ENCODE assay signal across 1 cellular context in the genomic region with DNA sequence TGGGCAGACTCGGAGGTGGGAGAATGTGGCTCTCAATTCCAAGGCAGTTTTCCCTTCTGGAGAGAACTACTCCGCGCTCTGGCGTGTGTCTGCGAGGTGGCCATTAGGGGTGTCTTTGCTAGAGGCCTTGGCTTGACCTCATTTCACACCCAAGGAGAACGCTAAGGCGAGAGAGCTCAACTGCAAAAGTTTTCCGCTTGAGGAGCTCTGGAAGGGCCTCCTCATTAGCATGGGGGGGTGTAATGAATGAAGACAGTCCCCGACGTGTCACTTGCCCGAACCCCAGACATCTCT.
TF ChIP-seq lines count a peak whose summit lies in the region.

No MANE protein-coding gene starts in this region.

TF ChIP-seq in HepG2, 621 proteins besides CTCF, POLR2A, EP300 and RAD21 (continued from another document):
- TF ChIP-seq, protein P1, sequence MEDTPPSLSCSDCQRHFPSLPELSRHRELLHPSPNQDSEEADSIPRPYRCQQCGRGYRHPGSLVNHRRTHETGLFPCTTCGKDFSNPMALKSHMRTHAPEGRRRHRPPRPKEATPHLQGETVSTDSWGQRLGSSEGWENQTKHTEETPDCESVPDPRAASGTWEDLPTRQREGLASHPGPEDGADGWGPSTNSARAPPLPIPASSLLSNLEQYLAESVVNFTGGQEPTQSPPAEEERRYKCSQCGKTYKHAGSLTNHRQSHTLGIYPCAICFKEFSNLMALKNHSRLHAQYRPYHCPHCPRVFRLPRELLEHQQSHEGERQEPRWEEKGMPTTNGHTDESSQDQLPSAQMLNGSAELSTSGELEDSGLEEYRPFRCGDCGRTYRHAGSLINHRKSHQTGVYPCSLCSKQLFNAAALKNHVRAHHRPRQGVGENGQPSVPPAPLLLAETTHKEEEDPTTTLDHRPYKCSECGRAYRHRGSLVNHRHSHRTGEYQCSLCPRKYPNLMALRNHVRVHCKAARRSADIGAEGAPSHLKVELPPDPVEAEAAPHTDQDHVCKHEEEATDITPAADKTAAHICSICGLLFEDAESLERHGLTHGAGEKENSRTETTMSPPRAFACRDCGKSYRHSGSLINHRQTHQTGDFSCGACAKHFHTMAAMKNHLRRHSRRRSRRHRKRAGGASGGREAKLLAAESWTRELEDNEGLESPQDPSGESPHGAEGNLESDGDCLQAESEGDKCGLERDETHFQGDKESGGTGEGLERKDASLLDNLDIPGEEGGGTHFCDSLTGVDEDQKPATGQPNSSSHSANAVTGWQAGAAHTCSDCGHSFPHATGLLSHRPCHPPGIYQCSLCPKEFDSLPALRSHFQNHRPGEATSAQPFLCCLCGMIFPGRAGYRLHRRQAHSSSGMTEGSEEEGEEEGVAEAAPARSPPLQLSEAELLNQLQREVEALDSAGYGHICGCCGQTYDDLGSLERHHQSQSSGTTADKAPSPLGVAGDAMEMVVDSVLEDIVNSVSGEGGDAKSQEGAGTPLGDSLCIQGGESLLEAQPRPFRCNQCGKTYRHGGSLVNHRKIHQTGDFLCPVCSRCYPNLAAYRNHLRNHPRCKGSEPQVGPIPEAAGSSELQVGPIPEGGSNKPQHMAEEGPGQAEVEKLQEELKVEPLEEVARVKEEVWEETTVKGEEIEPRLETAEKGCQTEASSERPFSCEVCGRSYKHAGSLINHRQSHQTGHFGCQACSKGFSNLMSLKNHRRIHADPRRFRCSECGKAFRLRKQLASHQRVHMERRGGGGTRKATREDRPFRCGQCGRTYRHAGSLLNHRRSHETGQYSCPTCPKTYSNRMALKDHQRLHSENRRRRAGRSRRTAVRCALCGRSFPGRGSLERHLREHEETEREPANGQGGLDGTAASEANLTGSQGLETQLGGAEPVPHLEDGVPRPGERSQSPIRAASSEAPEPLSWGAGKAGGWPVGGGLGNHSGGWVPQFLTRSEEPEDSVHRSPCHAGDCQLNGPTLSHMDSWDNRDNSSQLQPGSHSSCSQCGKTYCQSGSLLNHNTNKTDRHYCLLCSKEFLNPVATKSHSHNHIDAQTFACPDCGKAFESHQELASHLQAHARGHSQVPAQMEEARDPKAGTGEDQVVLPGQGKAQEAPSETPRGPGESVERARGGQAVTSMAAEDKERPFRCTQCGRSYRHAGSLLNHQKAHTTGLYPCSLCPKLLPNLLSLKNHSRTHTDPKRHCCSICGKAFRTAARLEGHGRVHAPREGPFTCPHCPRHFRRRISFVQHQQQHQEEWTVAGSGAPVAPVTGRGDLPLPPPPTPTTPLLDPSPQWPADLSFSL (CRISPR knock-in tag; IDR thresholded peaks at IDR 0.05), result 0 out of 2 replicates have a peak, but pooled peaks have one; percentile 25
- no peak for TF ChIP-seq ZNF451 (CRISPR knock-in tag; IDR thresholded peaks at IDR 0.05)
- TF ChIP-seq ZNF335 (CRISPR knock-in tag; IDR thresholded peaks at IDR 0.05), result no peak
- no peak for TF ChIP-seq FOSL2 (CRISPR knock-in tag; IDR thresholded peaks at IDR 0.05)
- TF ChIP-seq ZNF607 (CRISPR knock-in tag; IDR thresholded peaks at IDR 0.05; ENCODE audit: borderline replicate concordance), result no peak
- TF ChIP-seq MYC (CRISPR knock-in tag; IDR thresholded peaks at IDR 0.05; ENCODE audit: borderline replicate concordance), result no peak
- TF ChIP-seq BRD4 (CRISPR knock-in tag; IDR thresholded peaks at IDR 0.05), result peak; percentile 40; the same call in 1 of the 2 replicates
- no peak for TF ChIP-seq KAT7 (CRISPR knock-in tag; IDR thresholded peaks at IDR 0.05; ENCODE audit: borderline replicate concordance)
- no peak for TF ChIP-seq MXD4 (CRISPR knock-in tag; IDR thresholded peaks at IDR 0.05)
- TF ChIP-seq SRY (CRISPR knock-in tag; IDR thresholded peaks at IDR 0.05), result no peak
- TF ChIP-seq, protein P2, sequence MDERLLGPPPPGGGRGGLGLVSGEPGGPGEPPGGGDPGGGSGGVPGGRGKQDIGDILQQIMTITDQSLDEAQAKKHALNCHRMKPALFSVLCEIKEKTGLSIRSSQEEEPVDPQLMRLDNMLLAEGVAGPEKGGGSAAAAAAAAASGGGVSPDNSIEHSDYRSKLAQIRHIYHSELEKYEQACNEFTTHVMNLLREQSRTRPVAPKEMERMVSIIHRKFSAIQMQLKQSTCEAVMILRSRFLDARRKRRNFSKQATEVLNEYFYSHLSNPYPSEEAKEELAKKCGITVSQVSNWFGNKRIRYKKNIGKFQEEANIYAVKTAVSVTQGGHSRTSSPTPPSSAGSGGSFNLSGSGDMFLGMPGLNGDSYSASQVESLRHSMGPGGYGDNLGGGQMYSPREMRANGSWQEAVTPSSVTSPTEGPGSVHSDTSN (CRISPR knock-in tag; IDR thresholded peaks at IDR 0.05), result no peak
- no peak for TF ChIP-seq RFXANK (CRISPR knock-in tag; IDR thresholded peaks at IDR 0.05)
- TF ChIP-seq HMG20B (CRISPR knock-in tag; conservative IDR thresholded peaks at IDR 0.05), result no peak
- no peak for TF ChIP-seq NR1H2 (CRISPR knock-in tag; IDR thresholded peaks at IDR 0.05; ENCODE audit: borderline replicate concordance, low read depth)
- no peak for TF ChIP-seq NFYB (CRISPR knock-in tag; IDR thresholded peaks at IDR 0.05)
- TF ChIP-seq, protein P3, sequence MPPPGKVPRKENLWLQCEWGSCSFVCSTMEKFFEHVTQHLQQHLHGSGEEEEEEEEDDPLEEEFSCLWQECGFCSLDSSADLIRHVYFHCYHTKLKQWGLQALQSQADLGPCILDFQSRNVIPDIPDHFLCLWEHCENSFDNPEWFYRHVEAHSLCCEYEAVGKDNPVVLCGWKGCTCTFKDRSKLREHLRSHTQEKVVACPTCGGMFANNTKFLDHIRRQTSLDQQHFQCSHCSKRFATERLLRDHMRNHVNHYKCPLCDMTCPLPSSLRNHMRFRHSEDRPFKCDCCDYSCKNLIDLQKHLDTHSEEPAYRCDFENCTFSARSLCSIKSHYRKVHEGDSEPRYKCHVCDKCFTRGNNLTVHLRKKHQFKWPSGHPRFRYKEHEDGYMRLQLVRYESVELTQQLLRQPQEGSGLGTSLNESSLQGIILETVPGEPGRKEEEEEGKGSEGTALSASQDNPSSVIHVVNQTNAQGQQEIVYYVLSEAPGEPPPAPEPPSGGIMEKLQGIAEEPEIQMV (CRISPR knock-in tag; IDR thresholded peaks at IDR 0.05; ENCODE audit: low read depth), result no peak
- no peak for TF ChIP-seq KDM3A (CRISPR knock-in tag; IDR thresholded peaks at IDR 0.05; ENCODE audit: low read depth)
- TF ChIP-seq TCF12 (IDR thresholded peaks at IDR 0.05), result no peak
- no peak for TF ChIP-seq TCF12 (CRISPR knock-in tag; IDR thresholded peaks at IDR 0.05)
- TF ChIP-seq ZNF563 (CRISPR knock-in tag; IDR thresholded peaks at IDR 0.05), result 0 out of 2 replicates have a peak, but pooled peaks have one; percentile 36
- no peak for TF ChIP-seq REXO4 (CRISPR knock-in tag; IDR thresholded peaks at IDR 0.05; ENCODE audit: borderline replicate concordance)
- no peak for TF ChIP-seq PAF1 (CRISPR knock-in tag; IDR thresholded peaks at IDR 0.05)
- no peak for TF ChIP-seq ZNF768 (CRISPR knock-in tag; IDR thresholded peaks at IDR 0.05)
- TF ChIP-seq, protein P4, sequence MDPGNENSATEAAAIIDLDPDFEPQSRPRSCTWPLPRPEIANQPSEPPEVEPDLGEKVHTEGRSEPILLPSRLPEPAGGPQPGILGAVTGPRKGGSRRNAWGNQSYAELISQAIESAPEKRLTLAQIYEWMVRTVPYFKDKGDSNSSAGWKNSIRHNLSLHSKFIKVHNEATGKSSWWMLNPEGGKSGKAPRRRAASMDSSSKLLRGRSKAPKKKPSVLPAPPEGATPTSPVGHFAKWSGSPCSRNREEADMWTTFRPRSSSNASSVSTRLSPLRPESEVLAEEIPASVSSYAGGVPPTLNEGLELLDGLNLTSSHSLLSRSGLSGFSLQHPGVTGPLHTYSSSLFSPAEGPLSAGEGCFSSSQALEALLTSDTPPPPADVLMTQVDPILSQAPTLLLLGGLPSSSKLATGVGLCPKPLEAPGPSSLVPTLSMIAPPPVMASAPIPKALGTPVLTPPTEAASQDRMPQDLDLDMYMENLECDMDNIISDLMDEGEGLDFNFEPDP (CRISPR knock-in tag; conservative IDR thresholded peaks at IDR 0.05), result no peak
- TF ChIP-seq KDM5A (IDR thresholded peaks at IDR 0.05; ENCODE audit: borderline replicate concordance, low read length), result 0 out of 2 replicates have a peak, but pooled peaks have one; percentile 6
- TF ChIP-seq KDM5B (CRISPR knock-in tag; IDR thresholded peaks at IDR 0.05; ENCODE audit: borderline replicate concordance), result 0 out of 2 replicates have a peak, but pooled peaks have one; percentile 56
- no peak for TF ChIP-seq KDM2A (CRISPR knock-in tag; IDR thresholded peaks at IDR 0.05; ENCODE audit: borderline replicate concordance, low read depth)
- TF ChIP-seq SATB2 (CRISPR knock-in tag; IDR thresholded peaks at IDR 0.05), result no peak
- no peak for TF ChIP-seq ZNF781 (CRISPR knock-in tag; IDR thresholded peaks at IDR 0.05; ENCODE audit: borderline replicate concordance, not compliant biosample characterization)
- TF ChIP-seq ZZZ3 (CRISPR knock-in tag; IDR thresholded peaks at IDR 0.05; ENCODE audit: borderline replicate concordance), result no peak
- no peak for TF ChIP-seq NPAS2 (CRISPR knock-in tag; IDR thresholded peaks at IDR 0.05; ENCODE audit: borderline replicate concordance)
- TF ChIP-seq ZNF234 (CRISPR knock-in tag; conservative IDR thresholded peaks at IDR 0.05), result 0 out of 2 replicates have a peak, but pooled peaks have one; percentile 46
- TF ChIP-seq PRMT3 (CRISPR knock-in tag; IDR thresholded peaks at IDR 0.05; ENCODE audit: borderline replicate concordance, low read depth), result no peak
- no peak for TF ChIP-seq ZNF30 (CRISPR knock-in tag; IDR thresholded peaks at IDR 0.05)
- TF ChIP-seq, protein P5, sequence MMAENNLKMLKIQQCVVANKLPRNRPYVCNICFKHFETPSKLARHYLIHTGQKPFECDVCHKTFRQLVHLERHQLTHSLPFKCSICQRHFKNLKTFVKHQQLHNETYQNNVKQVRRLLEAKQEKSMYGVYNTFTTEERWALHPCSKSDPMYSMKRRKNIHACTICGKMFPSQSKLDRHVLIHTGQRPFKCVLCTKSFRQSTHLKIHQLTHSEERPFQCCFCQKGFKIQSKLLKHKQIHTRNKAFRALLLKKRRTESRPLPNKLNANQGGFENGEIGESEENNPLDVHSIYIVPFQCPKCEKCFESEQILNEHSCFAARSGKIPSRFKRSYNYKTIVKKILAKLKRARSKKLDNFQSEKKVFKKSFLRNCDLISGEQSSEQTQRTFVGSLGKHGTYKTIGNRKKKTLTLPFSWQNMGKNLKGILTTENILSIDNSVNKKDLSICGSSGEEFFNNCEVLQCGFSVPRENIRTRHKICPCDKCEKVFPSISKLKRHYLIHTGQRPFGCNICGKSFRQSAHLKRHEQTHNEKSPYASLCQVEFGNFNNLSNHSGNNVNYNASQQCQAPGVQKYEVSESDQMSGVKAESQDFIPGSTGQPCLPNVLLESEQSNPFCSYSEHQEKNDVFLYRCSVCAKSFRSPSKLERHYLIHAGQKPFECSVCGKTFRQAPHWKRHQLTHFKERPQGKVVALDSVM (CRISPR knock-in tag; IDR thresholded peaks at IDR 0.05), result no peak
- TF ChIP-seq CBX2 (IDR thresholded peaks at IDR 0.05; ENCODE audit: low read depth, low read length), result no peak
- no peak for TF ChIP-seq CBX2 (CRISPR knock-in tag; IDR thresholded peaks at IDR 0.05; ENCODE audit: low read depth)
- no peak for TF ChIP-seq ISL2 (CRISPR knock-in tag; IDR thresholded peaks at IDR 0.05)
- TF ChIP-seq, protein P6, sequence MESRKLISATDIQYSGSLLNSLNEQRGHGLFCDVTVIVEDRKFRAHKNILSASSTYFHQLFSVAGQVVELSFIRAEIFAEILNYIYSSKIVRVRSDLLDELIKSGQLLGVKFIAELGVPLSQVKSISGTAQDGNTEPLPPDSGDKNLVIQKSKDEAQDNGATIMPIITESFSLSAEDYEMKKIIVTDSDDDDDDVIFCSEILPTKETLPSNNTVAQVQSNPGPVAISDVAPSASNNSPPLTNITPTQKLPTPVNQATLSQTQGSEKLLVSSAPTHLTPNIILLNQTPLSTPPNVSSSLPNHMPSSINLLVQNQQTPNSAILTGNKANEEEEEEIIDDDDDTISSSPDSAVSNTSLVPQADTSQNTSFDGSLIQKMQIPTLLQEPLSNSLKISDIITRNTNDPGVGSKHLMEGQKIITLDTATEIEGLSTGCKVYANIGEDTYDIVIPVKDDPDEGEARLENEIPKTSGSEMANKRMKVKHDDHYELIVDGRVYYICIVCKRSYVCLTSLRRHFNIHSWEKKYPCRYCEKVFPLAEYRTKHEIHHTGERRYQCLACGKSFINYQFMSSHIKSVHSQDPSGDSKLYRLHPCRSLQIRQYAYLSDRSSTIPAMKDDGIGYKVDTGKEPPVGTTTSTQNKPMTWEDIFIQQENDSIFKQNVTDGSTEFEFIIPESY (CRISPR knock-in tag; IDR thresholded peaks at IDR 0.05), result no peak
- TF ChIP-seq ZNF232 (CRISPR knock-in tag; IDR thresholded peaks at IDR 0.05; ENCODE audit: borderline replicate concordance), result no peak
- no peak for TF ChIP-seq ZNF782 (CRISPR knock-in tag; IDR thresholded peaks at IDR 0.05; ENCODE audit: borderline replicate concordance)
- TF ChIP-seq ZNF792 (CRISPR knock-in tag; IDR thresholded peaks at IDR 0.05), result no peak
- TF ChIP-seq ZBTB42 (CRISPR knock-in tag; IDR thresholded peaks at IDR 0.05), result peak; percentile 57; the same call in 1 of the 2 replicates
- no peak for TF ChIP-seq NR2F1 (CRISPR knock-in tag; IDR thresholded peaks at IDR 0.05)
- TF ChIP-seq, protein P7, sequence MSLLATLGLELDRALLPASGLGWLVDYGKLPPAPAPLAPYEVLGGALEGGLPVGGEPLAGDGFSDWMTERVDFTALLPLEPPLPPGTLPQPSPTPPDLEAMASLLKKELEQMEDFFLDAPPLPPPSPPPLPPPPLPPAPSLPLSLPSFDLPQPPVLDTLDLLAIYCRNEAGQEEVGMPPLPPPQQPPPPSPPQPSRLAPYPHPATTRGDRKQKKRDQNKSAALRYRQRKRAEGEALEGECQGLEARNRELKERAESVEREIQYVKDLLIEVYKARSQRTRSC (CRISPR knock-in tag; IDR thresholded peaks at IDR 0.05; ENCODE audit: low read depth), result no peak
- TF ChIP-seq ZNF776 (CRISPR knock-in tag; IDR thresholded peaks at IDR 0.05), result no peak; the same call in 1 of the 2 replicates
- no peak for TF ChIP-seq ZSCAN25 (CRISPR knock-in tag; IDR thresholded peaks at IDR 0.05)
- TF ChIP-seq, protein P8, sequence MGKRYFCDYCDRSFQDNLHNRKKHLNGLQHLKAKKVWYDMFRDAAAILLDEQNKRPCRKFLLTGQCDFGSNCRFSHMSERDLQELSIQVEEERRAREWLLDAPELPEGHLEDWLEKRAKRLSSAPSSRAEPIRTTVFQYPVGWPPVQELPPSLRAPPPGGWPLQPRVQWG (CRISPR knock-in tag; IDR thresholded peaks at IDR 0.05; ENCODE audit: borderline replicate concordance, low read depth), result no peak
- TF ChIP-seq ATM (IDR thresholded peaks at IDR 0.05; ENCODE audit: borderline replicate concordance), result no peak
- TF ChIP-seq ZNF761 (CRISPR knock-in tag; conservative IDR thresholded peaks at IDR 0.05), result no peak
- TF ChIP-seq ASH2L (IDR thresholded peaks at IDR 0.05; ENCODE audit: insufficient read length, low read depth, low read length), result peak; percentile 46
- no peak for TF ChIP-seq RBM22 (optimal IDR thresholded peaks at IDR 0.05; ENCODE audit: low read length)
- no peak for TF ChIP-seq DNMT3B (CRISPR knock-in tag; conservative IDR thresholded peaks at IDR 0.05)
- TF ChIP-seq ZNF788 (CRISPR knock-in tag; IDR thresholded peaks at IDR 0.05; ENCODE audit: borderline replicate concordance), result no peak
- TF ChIP-seq MBNL3 (CRISPR knock-in tag; conservative IDR thresholded peaks at IDR 0.05), result no peak
